Comparison of ENCODE assay signal across 20 cellular contexts in genomic region chr16:57617604-57618111, GRCh38. TPM values are rescaled to one million over a fixed set of nuclear protein-coding genes. Genes with fewer than 3 reads are reported as not detected.
DNase-seq lines count a peak whose midpoint lies in the region; ATAC-seq and TF ChIP-seq lines count a peak whose summit lies in the region.
"Had no signal": no experiment of that assay in that cellular context is flagged by ENCODE, and none has a peak within 500 bp of the region (broad histone marks: within the 10 kb centered on the region; RNA-seq: fewer than 3 reads in every experiment).

No MANE protein-coding gene starts in this region.

- intact Hi-C loops in PC-9 (cut with micrococcal nuclease; ENCODE audit: unreplicated experiment) = no loop called here

- peaks cover 21% of the 10 kb centered on the region for H3K4me1 Mint-ChIP-seq in activated T-cell treated with anti-CD3 and anti-CD28 coated beads, Interleukin-2, amount 50 U/mL, for 24 hours (ENCODE audit: low read depth)

- H3K79me2 ChIP-seq in PC-9 (ENCODE audit: low read depth) = peaks cover 26% of the 10 kb centered on the region

- no peak for TF ChIP-seq CTCF in PC-9 (conservative IDR thresholded peaks at IDR 0.05)

- H3K4me1 ChIP-seq in PC-9 (replicated peaks; ENCODE audit: insufficient read depth) = peaks cover 48% of the 10 kb centered on the region

- ATAC-seq in HG02938 (IDR thresholded peaks at IDR 0.05; ENCODE audit: unreplicated experiment) (no peak), HG03108 (IDR thresholded peaks at IDR 0.05; ENCODE audit: unreplicated experiment) (no peak)

- peak; percentile 30 for DNase-seq in activated T-cell treated with anti-CD3 and anti-CD28 coated beads, Interleukin-2, amount 50 U/mL, for 24 hours
- DNase-seq in activated T-cell treated with anti-CD3 and anti-CD28 coated beads for 4 hours (no peak), PC-9 (no peak), islet precursor cell (peak; percentile 50)
- DNase-seq in effector CD8-positive, alpha-beta T cell (lab: John Stamatoyannopoulos, UW) = no peak
- DNase-seq: KG1, midbrain, NCI-H1105 treated with DMSO at 0.1 percent for 48 hours, NCI-H2171, small intestine had no signal

- CTCF ChIA-PET in PC-9 (lab: Charles Lee) = no interaction called here

- no peaks in the 10 kb centered on the region for H3K36me3 Mint-ChIP-seq in activated T-cell treated with anti-CD3 and anti-CD28 coated beads, Interleukin-2, amount 50 U/mL, for 24 hours (ENCODE audit: low read depth)

- H3K27ac ChIP-seq in PC-9 (peak overlapping the region; percentile 92), skin epidermis (peak overlapping the region in 15 of 21 experiments; percentile 5 to 96 (median 78))
- H3K27ac ChIP-seq: dorsolateral prefrontal cortex, vagina had no signal

- no peaks in the 10 kb centered on the region for H3K9me2 ChIP-seq in PC-9 (ENCODE audit: insufficient read depth)

- POLR2A ChIA-PET in PC-9 (lab: Charles Lee; ENCODE audit: unreplicated experiment) = interaction anchor here (0.5 kb wide), 1 partner anchor 605 kb away, joined by 7 read pairs; no protein-coding TSS in a partner anchor

- no peaks in the 10 kb centered on the region for H3K36me3 ChIP-seq in PC-9 (ENCODE audit: low read depth)
- H3K36me3 ChIP-seq: heart left ventricle, vagina had no signal

- peaks cover 57% of the 10 kb centered on the region for H3F3A ChIP-seq in PC-9 (ENCODE audit: insufficient read depth, low read depth)

- H3K4me3 ChIP-seq in PC-9 (no peak overlapping the region), skin epidermis (no peak overlapping the region)
- H3K4me3 ChIP-seq: dorsolateral prefrontal cortex, heart left ventricle, vagina had no signal

- peak overlapping the region; percentile 90 for H3K4me2 ChIP-seq in PC-9

- H3K9me3 Mint-ChIP-seq in activated T-cell treated with anti-CD3 and anti-CD28 coated beads, Interleukin-2, amount 50 U/mL, for 24 hours = no peaks in the 10 kb centered on the region
- H3K9me3 Mint-ChIP-seq: CD4-positive, alpha-beta T cell; T-helper 1 cell treated with Interleukin-12 subunit alpha and Interleukin-12 subunit beta and Interleukin-4 antibody, amounts not matched to agents 30 μg/mL and 1 μg/mL, for 36 hours had no signal

- no peak overlapping the region for H3K27ac Mint-ChIP-seq in activated T-cell treated with anti-CD3 and anti-CD28 coated beads, Interleukin-2, amount 50 U/mL, for 24 hours
- H3K27ac Mint-ChIP-seq: CD4-positive, alpha-beta T cell had no signal

- no peaks in the 10 kb centered on the region for H4K20me1 ChIP-seq in PC-9 (ENCODE audit: insufficient read depth)

- no peak overlapping the region for H3K4me3 Mint-ChIP-seq in activated T-cell treated with anti-CD3 and anti-CD28 coated beads, Interleukin-2, amount 50 U/mL, for 24 hours
- H3K4me3 Mint-ChIP-seq: CD4-positive, alpha-beta T cell; T-helper 1 cell treated with Interleukin-12 subunit alpha and Interleukin-12 subunit beta and Interleukin-4 antibody, amounts not matched to agents 30 μg/mL and 1 μg/mL, for 36 hours had no signal

- H3K27me3 Mint-ChIP-seq in activated T-cell treated with anti-CD3 and anti-CD28 coated beads, Interleukin-2, amount 50 U/mL, for 24 hours = no peaks in the 10 kb centered on the region
- H3K27me3 Mint-ChIP-seq: CD4-positive, alpha-beta T cell had no signal

- no peaks in the 10 kb centered on the region for H3K27me3 ChIP-seq in PC-9 (ENCODE audit: insufficient read depth, low read depth)
- H3K27me3 ChIP-seq: dorsolateral prefrontal cortex, heart left ventricle, vagina had no signal

- H3K9me3 ChIP-seq in PC-9 (ENCODE audit: insufficient read depth, low read depth) = no peaks in the 10 kb centered on the region
- H3K9me3 ChIP-seq: heart left ventricle, vagina had no signal

- H2AFZ ChIP-seq in PC-9 = no peak overlapping the region

- BruUV-seq in PC-9 (replicated peaks; lab: Mats Ljungman, UMichigan) = no TSS peak

RNA-seq across cellular contexts. Expression of gene ADGRG1, which starts 10.8 kb away (rescaled TPM):
- 105 and 131 TPM in 2 replicates for total RNA-seq in PC-9 (2021)

RNA-seq across cellular contexts. Expression of gene ADGRG3, which starts 50.4 kb away (rescaled TPM):
- total RNA-seq in PC-9 (2021) = 0.25 TPM in 1 of 2 replicates, not detected in the other
- total RNA-seq: activated CD8-positive, alpha-beta memory T cell treated with anti-CD3 and anti-CD28 coated beads for 36 hours; fibroblast of lung had no signal

Comparison
In these comparisons a context has a peak if more than half of its experiments do, and no peak if none do; other contexts are left out.
1. DNase-seq: peak in activated T-cell treated with anti-CD3 and anti-CD28 coated beads, Interleukin-2, amount 50 U/mL, for 24 hours (single experiment) and islet precursor cell (single experiment); none in activated T-cell treated with anti-CD3 and anti-CD28 coated beads for 4 hours (single experiment), PC-9 (0 of 2) and effector CD8-positive, alpha-beta T cell (single experiment).